8 cellular contexts compared by ENCODE assay signal in genomic region chr12:106987846-106988245, GRCh38. TPM values are rescaled to one million over a fixed set of nuclear protein-coding genes. Genes with fewer than 3 reads are reported as not detected.
DNase-seq lines count a peak whose midpoint lies in the region; ATAC-seq, FAIRE-seq and TF ChIP-seq lines count a peak whose summit lies in the region.

No MANE protein-coding gene starts in this region.

- DNase-seq in GM12892 (ENCODE audit: insufficient read length) (no peak), astrocyte (ENCODE audit: low read depth) (no peak), coronary artery (ENCODE audit: low spot score) (no peak)
- no peak for DNase-seq in stimulated activated CD8-positive, alpha-beta memory T cell treated with anti-CD3 and anti-CD28 coated beads, Interleukin-4, amount 100 ng/mL, for 48 hours

- H3K27ac ChIP-seq in 22Rv1: peak overlapping the region; percentile 55; the same call in 1 of the 2 replicates
- H3K27ac ChIP-seq in astrocyte (ENCODE audit: low read depth, low read length): no peak overlapping the region
- H3K27ac ChIP-seq in muscle layer of duodenum (ENCODE audit: low read length): peak overlapping the region; percentile 86
- H3K27ac ChIP-seq in coronary artery: peak overlapping the region in 1 of 2 donors; percentile 92

- peak overlapping the region; percentile 88 for H3K4me3 Mint-ChIP-seq in astrocyte (ENCODE audit: unreplicated experiment)

- no peak for TF ChIP-seq CTCF in 22Rv1 (IDR thresholded peaks at IDR 0.05)
- TF ChIP-seq CTCF in astrocyte (IDR thresholded peaks at IDR 0.05; ENCODE audit: insufficient read depth, low read depth, low read length): no peak
- no peak for TF ChIP-seq CTCF in coronary artery (IDR thresholded peaks at IDR 0.05)

- peak overlapping the region; percentile 20 for H3K4me3 ChIP-seq in astrocyte (ENCODE audit: insufficient read depth, low read depth, low read length)
- H3K4me3 ChIP-seq in muscle layer of duodenum (ENCODE audit: low read depth in 1 of 2, low read length in 2 of 2): peak overlapping the region in 1 of 2 donors; percentile 87
- H3K4me3 ChIP-seq in coronary artery: no peak overlapping the region

- H3K9me3 ChIP-seq in astrocyte (ENCODE audit: insufficient read depth, low read depth, low read length) (no peaks in the 10 kb centered on the region), muscle layer of duodenum (ENCODE audit: control insufficient read depth in 1 of 2, low read length in 2 of 2) (no peaks in the 10 kb centered on the region)

- peaks cover 5% of the 10 kb centered on the region for H3K36me3 Mint-ChIP-seq in astrocyte (ENCODE audit: low read depth, unreplicated experiment)

- no peaks in the 10 kb centered on the region for H3K9me3 Mint-ChIP-seq in astrocyte (ENCODE audit: unreplicated experiment)

- H3K27me3 ChIP-seq in astrocyte (ENCODE audit: insufficient read depth, low read length): no peaks in the 10 kb centered on the region
- H3K27me3 ChIP-seq in muscle layer of duodenum (ENCODE audit: low read depth, low read length): no peaks in the 10 kb centered on the region

- TF ChIP-seq POLR2A in GM12892 (IDR thresholded peaks at IDR 0.05; ENCODE audit: low read depth, low read length): no peak

- FAIRE-seq in GM12892 (lab: Jason Lieb, UNC) (peak; percentile 24), astrocyte (lab: Jason Lieb, UNC) (no peak)

- ATAC-seq in GM21367 (IDR thresholded peaks at IDR 0.05; ENCODE audit: unreplicated experiment): no peak
- ATAC-seq in HG02973 (IDR thresholded peaks at IDR 0.05; ENCODE audit: unreplicated experiment): no peak

- no peak overlapping the region for H2AFZ ChIP-seq in astrocyte (ENCODE audit: low read depth, low read length)

- peak overlapping the region; percentile 87 for H3K4me2 ChIP-seq in astrocyte (ENCODE audit: low read length)

- H3K9ac ChIP-seq in astrocyte (ENCODE audit: low read length): no peak overlapping the region

- H3K4me1 ChIP-seq in astrocyte (ENCODE audit: insufficient read depth, low read length) (peaks cover 6% of the 10 kb centered on the region), muscle layer of duodenum (ENCODE audit: control insufficient read depth in 1 of 2, insufficient read depth in 2 of 2, low read length in 2 of 2) (peaks cover 6 to 27% of the 10 kb centered on the region in 2 donors)

- H3K79me2 ChIP-seq in astrocyte (ENCODE audit: insufficient read depth, low read length): peaks cover 11% of the 10 kb centered on the region

- peaks cover 13% of the 10 kb centered on the region for H3K4me1 Mint-ChIP-seq in astrocyte (ENCODE audit: low read depth, unreplicated experiment)

- no peaks in the 10 kb centered on the region for H3K27me3 Mint-ChIP-seq in astrocyte (ENCODE audit: low read depth, unreplicated experiment)

- H4K20me1 ChIP-seq in astrocyte (ENCODE audit: insufficient read depth, low read length): peaks cover 9% of the 10 kb centered on the region

- H3K36me3 ChIP-seq in astrocyte (ENCODE audit: insufficient read depth, low read length): no peaks in the 10 kb centered on the region
- H3K36me3 ChIP-seq in muscle layer of duodenum (ENCODE audit: control insufficient read depth in 1 of 2, insufficient read depth in 2 of 2, low read length in 2 of 2): no peaks in the 10 kb centered on the region

- no peak overlapping the region for H3K27ac Mint-ChIP-seq in astrocyte (ENCODE audit: unreplicated experiment)

RNA-seq across cellular contexts. Expression of gene MTERF2, which starts 0.9 kb away (rescaled TPM):
- 10.0 TPM for polyA plus RNA-seq in GM12892 (2012; ENCODE audit: missing spikeins)
- 4.5 and 5.1 TPM in 2 replicates for total RNA-seq in astrocyte

RNA-seq across cellular contexts. Expression of gene TMEM263, which starts 32.1 kb away (rescaled TPM):
- polyA plus RNA-seq in GM12892 (2012; ENCODE audit: missing spikeins): 44.7 TPM
- total RNA-seq in astrocyte: 160 and 174 TPM in 2 replicates
